Comparison of ENCODE assay signal across 8 cellular contexts in genomic region chr1:206635983-206636354, GRCh38. TPM values are rescaled to one million over a fixed set of nuclear protein-coding genes. Genes with fewer than 3 reads are reported as not detected.
DNase-seq lines count a peak whose midpoint lies in the region; ATAC-seq and TF ChIP-seq lines count a peak whose summit lies in the region.

No MANE protein-coding gene starts in this region.

- TF ChIP-seq CTCF in endothelial cell (IDR thresholded peaks at IDR 0.05; ENCODE audit: unreplicated experiment) (no peak), omental fat pad (IDR thresholded peaks at IDR 0.05) (no peak)

- H3K36me3 Mint-ChIP-seq in activated naive CD4-positive, alpha-beta T cell treated with anti-CD3 and anti-CD28 coated beads, Interleukin-2, amount 50 U/mL, for 24 hours, result no peaks in the 10 kb centered on the region
- no peaks in the 10 kb centered on the region for H3K36me3 Mint-ChIP-seq in endothelial cell (ENCODE audit: low read depth, unreplicated experiment)

- H3K4me1 Mint-ChIP-seq in activated naive CD4-positive, alpha-beta T cell treated with anti-CD3 and anti-CD28 coated beads, Interleukin-2, amount 50 U/mL, for 24 hours, result peaks cover 15% of the 10 kb centered on the region
- peaks cover 13% of the 10 kb centered on the region for H3K4me1 Mint-ChIP-seq in endothelial cell (ENCODE audit: unreplicated experiment)

- H3K4me3 Mint-ChIP-seq in activated naive CD4-positive, alpha-beta T cell treated with anti-CD3 and anti-CD28 coated beads, Interleukin-2, amount 50 U/mL, for 24 hours, result peak overlapping the region; percentile 91
- H3K4me3 Mint-ChIP-seq in endothelial cell (ENCODE audit: unreplicated experiment), result peak overlapping the region; percentile 86

- peaks cover 4% of the 10 kb centered on the region for H3K27me3 Mint-ChIP-seq in activated naive CD4-positive, alpha-beta T cell treated with anti-CD3 and anti-CD28 coated beads, Interleukin-2, amount 50 U/mL, for 24 hours
- peaks cover 7% of the 10 kb centered on the region for H3K27me3 Mint-ChIP-seq in endothelial cell (ENCODE audit: unreplicated experiment)

- no peaks in the 10 kb centered on the region for H3K9me3 Mint-ChIP-seq in activated naive CD4-positive, alpha-beta T cell treated with anti-CD3 and anti-CD28 coated beads, Interleukin-2, amount 50 U/mL, for 24 hours
- no peaks in the 10 kb centered on the region for H3K9me3 Mint-ChIP-seq in endothelial cell (ENCODE audit: unreplicated experiment)

- no peak for DNase-seq in activated naive CD4-positive, alpha-beta T cell (lab: John Stamatoyannopoulos, UW)
- DNase-seq in OCI-M1 (lab: John Stamatoyannopoulos, UW) (peak; percentile 73), endothelial cell (ENCODE audit: low spot score) (no peak), omental fat pad (ENCODE audit: low spot score) (no peak), activated gamma-delta T cell (lab: John Stamatoyannopoulos, UW) (no peak)

- ATAC-seq in omental fat pad (ENCODE audit: low FRiP score) (peak; percentile 2), GM18909 (IDR thresholded peaks at IDR 0.05; ENCODE audit: poor library complexity, unreplicated experiment) (no peak), GM21360 (IDR thresholded peaks at IDR 0.05; ENCODE audit: unreplicated experiment) (no peak)

- no peak overlapping the region for H3K27ac Mint-ChIP-seq in activated naive CD4-positive, alpha-beta T cell treated with anti-CD3 and anti-CD28 coated beads, Interleukin-2, amount 50 U/mL, for 24 hours
- H3K27ac Mint-ChIP-seq in endothelial cell (ENCODE audit: unreplicated experiment), result no peak overlapping the region

RNA-seq across cellular contexts. Expression of gene DYRK3, which starts 0.6 kb away (rescaled TPM):
- total RNA-seq in endothelial cell (ENCODE audit: unreplicated experiment), result 3.2 TPM
- total RNA-seq in omental fat pad, result 10 to 100 TPM; 14.3 to 73.3 (median 39.4) TPM

RNA-seq across cellular contexts. Expression of gene EIF2D, which starts 23.7 kb away (rescaled TPM):
- total RNA-seq in endothelial cell (ENCODE audit: unreplicated experiment), result 32.7 TPM
- 10 to 100 TPM; 38.4 to 55.8 (median 50.4) TPM for total RNA-seq in omental fat pad

RNA-seq across cellular contexts. Expression of gene MAPKAPK2, which starts 48.7 kb away (rescaled TPM):
- total RNA-seq in endothelial cell (ENCODE audit: unreplicated experiment) (109 TPM), omental fat pad (100 to 1,000 TPM in 1 of 4 donors, 10 to 100 TPM in 3; 52.0 to 151 (median 79.9) TPM)
